ENCODE assay signal across 8 cellular contexts in the genomic region with DNA sequence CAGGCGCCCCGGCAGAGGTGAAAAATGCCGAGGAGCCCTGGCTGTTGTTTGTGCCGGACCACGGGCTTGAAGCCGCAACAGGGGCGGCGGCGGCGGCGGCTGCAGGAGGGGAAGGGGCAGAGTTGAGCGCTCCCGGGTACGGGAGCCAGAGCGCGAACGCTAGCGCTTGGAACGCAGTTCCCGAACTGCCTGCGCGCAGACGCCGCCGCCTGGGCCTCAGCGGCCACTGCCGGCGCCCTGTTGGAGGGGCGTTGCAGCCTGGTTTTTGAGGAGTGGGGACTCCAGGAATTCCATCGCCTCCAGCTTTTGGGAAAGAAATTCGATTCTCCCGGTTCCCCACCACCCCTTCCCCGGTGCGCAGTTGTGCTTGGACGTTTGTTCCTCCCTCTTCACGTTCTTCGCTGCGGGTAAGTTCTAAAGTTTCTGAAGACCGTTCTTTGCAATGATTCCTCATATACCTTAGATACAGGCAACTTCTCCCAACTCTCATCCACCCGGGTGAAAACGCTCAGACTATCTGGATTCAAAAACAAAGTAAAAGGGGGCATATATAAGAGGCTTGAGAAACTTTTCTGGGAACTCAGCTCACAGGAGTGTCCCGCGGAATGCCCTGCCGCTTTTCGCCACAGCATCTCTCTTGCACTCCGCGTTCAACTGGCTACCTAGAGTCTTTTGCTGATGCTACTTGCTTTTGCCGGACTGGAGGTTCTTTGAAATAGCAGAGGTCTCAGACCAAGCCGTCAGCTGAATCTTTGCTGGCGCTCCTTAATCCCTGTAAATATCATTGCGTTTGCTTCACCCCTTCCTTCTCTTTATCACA. TPM values are rescaled to one million over a fixed set of nuclear protein-coding genes. Genes with fewer than 3 reads are reported as not detected.
DNase-seq lines count a peak whose midpoint lies in the region; ATAC-seq, FAIRE-seq and TF ChIP-seq lines count a peak whose summit lies in the region.

No MANE protein-coding gene starts in this region.

- H2BK12ac ChIP-seq in trophoblast cell (ENCODE audit: low read length), result no peak overlapping the region

- H3K79me1 ChIP-seq in trophoblast cell (ENCODE audit: low read length), result no peaks in the 10 kb centered on the region

- H3K27me3 ChIP-seq in trophoblast cell (ENCODE audit: insufficient read depth, low read length), result peaks cover 13% of the 10 kb centered on the region

- no peak for TF ChIP-seq EP300 in A549 (IDR thresholded peaks at IDR 0.05)

- H3K23ac ChIP-seq in trophoblast cell (ENCODE audit: low read length), result no peak overlapping the region

- no peak overlapping the region for H3K9ac ChIP-seq in trophoblast cell (ENCODE audit: low read length)

- peak overlapping the region; percentile 94 for H3K4me2 ChIP-seq in A549
- H3K4me2 ChIP-seq in trophoblast cell (ENCODE audit: low read length), result peak overlapping the region; percentile 96

- H4K91ac ChIP-seq in trophoblast cell (ENCODE audit: low read depth, low read length), result no peak overlapping the region

- no peak overlapping the region for H2BK120ac ChIP-seq in trophoblast cell (ENCODE audit: insufficient read depth, low read length, poor library complexity)

- peak; percentile 63 to 67 for ATAC-seq in A549
- no peak for ATAC-seq in HG03139 (IDR thresholded peaks at IDR 0.05; ENCODE audit: unreplicated experiment)

- no peaks in the 10 kb centered on the region for H3K79me2 ChIP-seq in trophoblast cell (ENCODE audit: control insufficient read depth, insufficient read depth, low read length, poor library complexity)

- no peak overlapping the region for H3K18ac ChIP-seq in trophoblast cell (ENCODE audit: low read length)

- no peak overlapping the region for H3K4ac ChIP-seq in trophoblast cell (ENCODE audit: low read depth, low read length)

- no peak overlapping the region for H4K12ac ChIP-seq in trophoblast cell (ENCODE audit: low read depth, low read length)

- CTCF ChIA-PET in A549 (lab: Yijun Ruan, JAX), result interaction anchor here (0.6 to 2.6 kb wide), 5 partner anchors 11 to 1898 kb away, joined by 3 to 10 read pairs (median 4); no protein-coding TSS in a partner anchor

- H3K14ac ChIP-seq in trophoblast cell (ENCODE audit: low read length), result no peak overlapping the region

- POLR2A ChIA-PET in A549 (lab: Yijun Ruan, JAX), result no interaction called here

- H3K9me3 ChIP-seq in A549 (no peaks in the 10 kb centered on the region), trophoblast cell (ENCODE audit: insufficient read depth, low read depth, low read length) (no peaks in the 10 kb centered on the region)

- WGBS in A549 (ENCODE audit: missing lambda C conversion rate), result 3% methylated on average over 25 of the region's 51 CpGs
- WGBS in trophoblast cell (ENCODE audit: extremely low coverage, insufficient coverage, insufficient read length), result no CpG with 5 or more reads among the region's 51 CpGs

- peak; percentile 18 to 36 for DNase-seq in A549 (ENCODE audit: low read depth in 1 of 2, low spot score in 1 of 2)
- DNase-seq in GM04504 (ENCODE audit: low read depth), result peak; percentile 14
- DNase-seq in NCI-H1930 (lab: John Stamatoyannopoulos, UW), result peak; percentile 12 to 38
- DNase-seq in anterior cingulate cortex (lab: John Stamatoyannopoulos, UW), result peak in 45 of 58 donors; percentile 7 to 68 (median 53)
- DNase-seq in hepatic stellate cell (ENCODE audit: low spot score), result peak; percentile 43
- DNase-seq in trophoblast cell, result peak in 1 of 2 donors; percentile 45
- DNase-seq in cerebellar nuclear complex (lab: John Stamatoyannopoulos, UW), result no peak

- no peak for FAIRE-seq in A549 (lab: Jason Lieb, UNC)

- H3K4me1 ChIP-seq in A549 (peaks cover 7% of the 10 kb centered on the region; the same call in 2 of the 3 replicates), trophoblast cell (ENCODE audit: control insufficient read depth in 1 of 2, insufficient read depth in 2 of 2, low read length in 2 of 2) (peaks cover 7 to 14% of the 10 kb centered on the region in 2 experiments)

- TF ChIP-seq CTCF in A549 (IDR thresholded peaks at IDR 0.05), result no peak

- H2AFZ ChIP-seq in trophoblast cell (ENCODE audit: insufficient read depth, low read length, poor library complexity), result peak overlapping the region; percentile 38

- TF ChIP-seq RAD21 in A549 (conservative IDR thresholded peaks at IDR 0.05 in 1 of 2, IDR thresholded peaks at IDR 0.05 in 1 of 2), result no peak

- no peaks in the 10 kb centered on the region for H3K36me3 ChIP-seq in trophoblast cell (ENCODE audit: control insufficient read depth in 1 of 2, insufficient read depth in 2 of 2, low read length in 2 of 2)

- H3K27ac ChIP-seq in A549, result peak overlapping the region; percentile 47 to 86; a peak in 5 of 6 replicates
- no peak overlapping the region for H3K27ac ChIP-seq in trophoblast cell (ENCODE audit: low read depth, low read length)

- H2AK5ac ChIP-seq in trophoblast cell (ENCODE audit: low read length), result no peak overlapping the region

- H2BK5ac ChIP-seq in trophoblast cell (ENCODE audit: low read depth, low read length, poor library complexity), result no peak overlapping the region

- H4K8ac ChIP-seq in trophoblast cell (ENCODE audit: low read depth, low read length), result no peak overlapping the region

- TF ChIP-seq POLR2A in A549 (IDR thresholded peaks at IDR 0.05; ENCODE audit: low read length), result no peak

- H3K4me3 ChIP-seq in A549 (peak overlapping the region; percentile 87), trophoblast cell (ENCODE audit: low read depth, low read length) (peak overlapping the region; percentile 91)

TF ChIP-seq in A549, 52 proteins besides CTCF, POLR2A, EP300 and RAD21:
- TF ChIP-seq E2F6 (IDR thresholded peaks at IDR 0.05; ENCODE audit: borderline replicate concordance, low read depth), result no peak
- no peak for TF ChIP-seq TFCP2L1 (CRISPR knock-in tag; IDR thresholded peaks at IDR 0.05)
- TF ChIP-seq CHD4 (IDR thresholded peaks at IDR 0.05; ENCODE audit: borderline replicate concordance), result no peak
- TF ChIP-seq, protein P1, sequence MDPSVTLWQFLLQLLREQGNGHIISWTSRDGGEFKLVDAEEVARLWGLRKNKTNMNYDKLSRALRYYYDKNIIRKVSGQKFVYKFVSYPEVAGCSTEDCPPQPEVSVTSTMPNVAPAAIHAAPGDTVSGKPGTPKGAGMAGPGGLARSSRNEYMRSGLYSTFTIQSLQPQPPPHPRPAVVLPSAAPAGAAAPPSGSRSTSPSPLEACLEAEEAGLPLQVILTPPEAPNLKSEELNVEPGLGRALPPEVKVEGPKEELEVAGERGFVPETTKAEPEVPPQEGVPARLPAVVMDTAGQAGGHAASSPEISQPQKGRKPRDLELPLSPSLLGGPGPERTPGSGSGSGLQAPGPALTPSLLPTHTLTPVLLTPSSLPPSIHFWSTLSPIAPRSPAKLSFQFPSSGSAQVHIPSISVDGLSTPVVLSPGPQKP (IDR thresholded peaks at IDR 0.05; ENCODE audit: low read depth, low read length), result no peak
- TF ChIP-seq NFE2L2 (conservative IDR thresholded peaks at IDR 0.05; ENCODE audit: low read length), result no peak
- no peak for TF ChIP-seq REST (IDR thresholded peaks at IDR 0.05)
- TF ChIP-seq, protein P2, sequence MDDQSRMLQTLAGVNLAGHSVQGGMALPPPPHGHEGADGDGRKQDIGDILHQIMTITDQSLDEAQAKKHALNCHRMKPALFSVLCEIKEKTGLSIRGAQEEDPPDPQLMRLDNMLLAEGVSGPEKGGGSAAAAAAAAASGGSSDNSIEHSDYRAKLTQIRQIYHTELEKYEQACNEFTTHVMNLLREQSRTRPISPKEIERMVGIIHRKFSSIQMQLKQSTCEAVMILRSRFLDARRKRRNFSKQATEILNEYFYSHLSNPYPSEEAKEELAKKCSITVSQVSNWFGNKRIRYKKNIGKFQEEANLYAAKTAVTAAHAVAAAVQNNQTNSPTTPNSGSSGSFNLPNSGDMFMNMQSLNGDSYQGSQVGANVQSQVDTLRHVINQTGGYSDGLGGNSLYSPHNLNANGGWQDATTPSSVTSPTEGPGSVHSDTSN (IDR thresholded peaks at IDR 0.05), result no peak
- no peak for TF ChIP-seq PHF8 (IDR thresholded peaks at IDR 0.05; ENCODE audit: borderline replicate concordance, low read depth)
- TF ChIP-seq TP53 (CRISPR knock-in tag; IDR thresholded peaks at IDR 0.05), result no peak

RNA-seq across cellular contexts. Expression of gene FAT4, which starts 1.0 kb away (rescaled TPM):
- polyA plus RNA-seq in A549 (2011; rRNA removed), result 1.1 and 1.4 TPM in 2 replicates
- 0.19 and 0.22 TPM in 2 replicates for polyA plus RNA-seq in A549 (2012; cell fraction: cytosol; rRNA removed)
- polyA plus RNA-seq in A549 (2012; cell fraction: nucleus; rRNA removed), result 0.32 and 0.45 TPM in 2 replicates
- polyA plus RNA-seq in A549 (2017; fragmentation: RNase III; extraction: RNeasy Plus Mini Kit Qiagen cat#74134 plus additional on column Dnase treatment), result 0.29 to 0.42 TPM (median 0.32 TPM) in 3 replicates
- 2.8 and 7.1 TPM in 2 replicates for polyA minus RNA-seq in A549 (2011; rRNA and poly(A)+ RNA removed)
- polyA plus RNA-seq in trophoblast cell (2013), result 0.16 and 0.25 TPM in 2 replicates

Comparison
In these comparisons a context has a peak if more than half of its experiments do, and no peak if none do; other contexts are left out.
1. DNase-seq: peak in A549 (2 of 2), GM04504 (single experiment), NCI-H1930 (2 of 2), anterior cingulate cortex (45 of 58) and hepatic stellate cell (single experiment); none in cerebellar nuclear complex (0 of 2).